In the genomic region with DNA sequence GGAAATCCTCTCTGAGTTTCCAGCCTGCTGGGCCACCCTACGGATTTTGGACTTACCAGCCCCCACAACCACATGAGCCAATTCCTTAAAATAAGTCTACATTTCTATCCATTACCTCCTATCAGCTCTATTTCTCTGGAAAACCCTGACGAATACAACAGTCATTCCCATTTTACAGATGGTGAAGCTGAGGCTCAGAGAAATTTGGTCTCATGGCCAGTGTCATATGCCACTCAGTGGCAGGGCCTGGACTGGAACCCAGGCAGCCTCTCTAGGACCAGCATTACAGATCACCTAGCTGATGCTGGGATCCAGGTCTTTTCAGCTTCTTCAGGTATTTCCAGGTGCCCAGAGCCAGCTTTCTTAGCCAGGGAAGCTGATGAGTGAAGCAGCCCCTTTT, we compare ENCODE assay signal across 17 cellular contexts.
"Had no signal": no experiment of that assay in that cellular context is flagged by ENCODE, and none has a peak within 500 bp of the region (broad histone marks: within the 10 kb centered on the region; RNA-seq: fewer than 3 reads in every experiment).

No MANE protein-coding gene starts in this region.

- H3K4me3 Mint-ChIP-seq: activated naive CD8-positive, alpha-beta T cell; neural crest cell; stimulated activated memory B cell treated with anti-CD40 and anti-IgM and Interleukin-4, amounts not matched to agents 10 μg/mL and 1 μg/mL and 100 μg/mL, for 72 hours had no signal

- H3K27ac ChIP-seq: cardiac muscle cell, spleen, uterus, WERI-Rb-1 had no signal

- H3K36me3 ChIP-seq: cardiac muscle cell, spleen, uterus, WERI-Rb-1 had no signal

- H3K27me3 ChIP-seq: cardiac muscle cell, uterus had no signal

- H3K9me3 ChIP-seq: uterus had no signal

- H3K36me3 Mint-ChIP-seq: activated naive CD8-positive, alpha-beta T cell; stimulated activated memory B cell treated with anti-CD40 and anti-IgM and Interleukin-4, amounts not matched to agents 10 μg/mL and 1 μg/mL and 100 μg/mL, for 72 hours had no signal

- H3K4me3 ChIP-seq: cardiac muscle cell, spleen, uterus had no signal

- H3K4me1 Mint-ChIP-seq: stimulated activated memory B cell treated with anti-CD40 and anti-IgM and Interleukin-4, amounts not matched to agents 10 μg/mL and 1 μg/mL and 100 μg/mL, for 72 hours had no signal

- H3K9me3 Mint-ChIP-seq: neural crest cell; stimulated activated memory B cell treated with anti-CD40 and anti-IgM and Interleukin-4, amounts not matched to agents 10 μg/mL and 1 μg/mL and 100 μg/mL, for 72 hours had no signal

- ATAC-seq: left colon; stimulated activated memory B cell treated with anti-CD40 and anti-IgM and Interleukin-4, amounts not matched to agents 10 μg/mL and 1 μg/mL and 100 μg/mL, for 72 hours had no signal

- DNase-seq: activated CD4-positive, alpha-beta T cell treated with anti-CD3 and anti-CD28 coated beads for 1 hour; activated gamma-delta T cell; activated T-cell treated with anti-CD3 and anti-CD28 coated beads, Interleukin-2, amount 50 U/mL, for 48 hours; amygdala; foreskin melanocyte; glutamatergic neuron; hippocampal formation; left colon; midbrain; spleen; stimulated activated CD4-positive, alpha-beta T cell treated with anti-CD3 and anti-CD28 coated beads, Interleukin-4, amount 100 ng/mL, for 4 hours; WERI-Rb-1 had no signal

- H3K27ac Mint-ChIP-seq: activated naive CD8-positive, alpha-beta T cell; stimulated activated memory B cell treated with anti-CD40 and anti-IgM and Interleukin-4, amounts not matched to agents 10 μg/mL and 1 μg/mL and 100 μg/mL, for 72 hours had no signal
